9 cellular contexts compared by ENCODE assay signal in genomic region chr10:10418397-10418796, GRCh38.
DNase-seq lines count a peak whose midpoint lies in the region; ATAC-seq and TF ChIP-seq lines count a peak whose summit lies in the region.
"Had no signal": no experiment of that assay in that cellular context is flagged by ENCODE, and none has a peak within 500 bp of the region (broad histone marks: within the 10 kb centered on the region; RNA-seq: fewer than 3 reads in every experiment).

No MANE protein-coding gene starts in this region.

- no peak overlapping the region for H2BK15ac ChIP-seq in neuronal stem cell (ENCODE audit: low read length)

- H3K4me3 Mint-ChIP-seq in activated CD8-positive, alpha-beta T cell treated with anti-CD3 and anti-CD28 coated beads for 36 hours: no peak overlapping the region
- H3K4me3 Mint-ChIP-seq in activated CD8-positive, alpha-beta T cell treated with anti-CD3 and anti-CD28 coated beads, Interleukin-2, amount 10 ng/mL, durations not matched to agents 7 days and 5 days: no peak overlapping the region

- H3K14ac ChIP-seq in neuronal stem cell (ENCODE audit: low read length): no peak overlapping the region

- no peak overlapping the region for H2BK120ac ChIP-seq in neuronal stem cell (ENCODE audit: low read depth, low read length)

- H3K4me2 ChIP-seq in neuronal stem cell (ENCODE audit: insufficient read depth, low read length, poor library complexity, severe bottlenecking): no peak overlapping the region

- no peaks in the 10 kb centered on the region for H3K36me3 ChIP-seq in neuronal stem cell (replicated peaks in 1 of 2; ENCODE audit: control insufficient read depth in 2 of 2, insufficient read depth in 2 of 2, low read length in 2 of 2)

- peak; percentile 47 for ATAC-seq in activated CD8-positive, alpha-beta T cell treated with anti-CD3 and anti-CD28 coated beads for 36 hours
- ATAC-seq in activated CD8-positive, alpha-beta T cell treated with anti-CD3 and anti-CD28 coated beads, Interleukin-2, amount 10 ng/mL, durations not matched to agents 7 days and 5 days: no peak
- peak; percentile 92 for ATAC-seq in HG02642 (IDR thresholded peaks at IDR 0.05; ENCODE audit: poor library complexity, unreplicated experiment)

- no peak overlapping the region for H3K4me3 ChIP-seq in neuronal stem cell (ENCODE audit: low read length in 2 of 2)

- POLR2A ChIA-PET in activated CD8-positive, alpha-beta T cell treated with anti-CD3 and anti-CD28 coated beads for 36 hours (lab: Charles Lee): no interaction called here
- POLR2A ChIA-PET in activated CD8-positive, alpha-beta T cell treated with anti-CD3 and anti-CD28 coated beads, Interleukin-2, amount 10 ng/mL, durations not matched to agents 7 days and 5 days (lab: Charles Lee): no interaction called here

- intact Hi-C loops in activated CD8-positive, alpha-beta T cell treated with anti-CD3 and anti-CD28 coated beads for 36 hours (cut with micrococcal nuclease): no loop called here
- intact Hi-C loops in cardiac septum (cut with DNase I): no loop called here

- no peaks in the 10 kb centered on the region for H3K79me1 ChIP-seq in neuronal stem cell (ENCODE audit: low read depth, low read length)

- no peaks in the 10 kb centered on the region for H3K9me3 Mint-ChIP-seq in activated CD8-positive, alpha-beta T cell treated with anti-CD3 and anti-CD28 coated beads for 36 hours
- H3K9me3 Mint-ChIP-seq in activated CD8-positive, alpha-beta T cell treated with anti-CD3 and anti-CD28 coated beads, Interleukin-2, amount 10 ng/mL, durations not matched to agents 7 days and 5 days (ENCODE audit: insufficient read depth): no peaks in the 10 kb centered on the region

- peak overlapping the region; percentile 64 for H2AFZ ChIP-seq in neuronal stem cell (ENCODE audit: low read length)

- H3K9ac ChIP-seq in neuronal stem cell (ENCODE audit: low read depth, low read length, poor library complexity): no peak overlapping the region

- H3K4me1 Mint-ChIP-seq in activated CD8-positive, alpha-beta T cell treated with anti-CD3 and anti-CD28 coated beads for 36 hours (ENCODE audit: low read depth): peaks cover 2% of the 10 kb centered on the region
- H3K4me1 Mint-ChIP-seq in activated CD8-positive, alpha-beta T cell treated with anti-CD3 and anti-CD28 coated beads, Interleukin-2, amount 10 ng/mL, durations not matched to agents 7 days and 5 days (ENCODE audit: low read depth): peaks cover 7% of the 10 kb centered on the region

- no peaks in the 10 kb centered on the region for H3K36me3 Mint-ChIP-seq in activated CD8-positive, alpha-beta T cell treated with anti-CD3 and anti-CD28 coated beads for 36 hours (ENCODE audit: low read depth)
- no peaks in the 10 kb centered on the region for H3K36me3 Mint-ChIP-seq in activated CD8-positive, alpha-beta T cell treated with anti-CD3 and anti-CD28 coated beads, Interleukin-2, amount 10 ng/mL, durations not matched to agents 7 days and 5 days (ENCODE audit: low read depth)

- H4K91ac ChIP-seq in neuronal stem cell (ENCODE audit: low read depth, low read length, poor library complexity): no peak overlapping the region

- no peak overlapping the region for H4K8ac ChIP-seq in neuronal stem cell (ENCODE audit: low read depth, low read length)

- H2BK12ac ChIP-seq in neuronal stem cell (ENCODE audit: low read length): no peak overlapping the region

- no peak overlapping the region for H3K27ac Mint-ChIP-seq in activated CD8-positive, alpha-beta T cell treated with anti-CD3 and anti-CD28 coated beads for 36 hours
- H3K27ac Mint-ChIP-seq in activated CD8-positive, alpha-beta T cell treated with anti-CD3 and anti-CD28 coated beads, Interleukin-2, amount 10 ng/mL, durations not matched to agents 7 days and 5 days: no peak overlapping the region

- H3K23ac ChIP-seq in neuronal stem cell (ENCODE audit: low read depth, low read length, poor library complexity): no peak overlapping the region

- no peak for DNase-seq in activated CD8-positive, alpha-beta T cell treated with anti-CD3 and anti-CD28 coated beads for 36 hours
- no peak for DNase-seq in activated CD8-positive, alpha-beta T cell treated with anti-CD3 and anti-CD28 coated beads, Interleukin-2, amount 10 ng/mL, durations not matched to agents 7 days and 5 days
- DNase-seq in Kasumi-1 (lab: John Stamatoyannopoulos, UW) (peak; percentile 51 to 59), neuronal stem cell (ENCODE audit: low spot score) (no peak), cardiac septum (ENCODE audit: low spot score) (no peak), substantia nigra (lab: John Stamatoyannopoulos, UW) (no peak)
- DNase-seq in stimulated activated naive CD4-positive, alpha-beta T cell treated with Interleukin-2 at 50 U/mL for 16 hours (lab: John Stamatoyannopoulos, UW): no peak

- H3K27ac ChIP-seq in neuronal stem cell (replicated peaks; ENCODE audit: low read length) (no peak overlapping the region), substantia nigra (ENCODE audit: low read depth, low read length, poor library complexity, severe bottlenecking) (no peak overlapping the region)
- H3K27ac ChIP-seq: HL-60 had no signal

- H3K27me3 ChIP-seq in neuronal stem cell (ENCODE audit: control insufficient read depth in 3 of 3, insufficient read depth in 3 of 3, low read depth in 1 of 3, low read length in 3 of 3): peaks cover 0 to 3% (median 0%) of the 10 kb centered on the region in 3 experiments

- no peaks in the 10 kb centered on the region for H3K9me3 ChIP-seq in neuronal stem cell (replicated peaks in 1 of 2; ENCODE audit: control insufficient read depth in 2 of 2, insufficient read depth in 1 of 2, low read depth in 1 of 2, low read length in 2 of 2)

- no peak overlapping the region for H3K18ac ChIP-seq in neuronal stem cell (ENCODE audit: low read length)

- TF ChIP-seq CTCF in activated CD8-positive, alpha-beta T cell treated with anti-CD3 and anti-CD28 coated beads for 36 hours (IDR thresholded peaks at IDR 0.05): no peak

- no peak overlapping the region for H2BK5ac ChIP-seq in neuronal stem cell (ENCODE audit: low read length)

- no peak overlapping the region for H3K4ac ChIP-seq in neuronal stem cell (ENCODE audit: low read length)

- WGBS in neuronal stem cell (ENCODE audit: extremely low coverage in 2 of 2, insufficient read length in 2 of 2, insufficient replicate concordance in 1 of 2), 2 donors: no CpG with 5 or more reads among the region's 6 CpGs

- H3K27me3 Mint-ChIP-seq in activated CD8-positive, alpha-beta T cell treated with anti-CD3 and anti-CD28 coated beads for 36 hours: no peaks in the 10 kb centered on the region
- H3K27me3 Mint-ChIP-seq in activated CD8-positive, alpha-beta T cell treated with anti-CD3 and anti-CD28 coated beads, Interleukin-2, amount 10 ng/mL, durations not matched to agents 7 days and 5 days (ENCODE audit: low read depth): no peaks in the 10 kb centered on the region

- H2AK5ac ChIP-seq in neuronal stem cell (ENCODE audit: low read depth, low read length): no peak overlapping the region

- CTCF ChIA-PET in activated CD8-positive, alpha-beta T cell treated with anti-CD3 and anti-CD28 coated beads for 36 hours (lab: Charles Lee): interaction anchor here (0.9 kb wide), 1 partner anchor 39 kb away, joined by 3 read pairs; no protein-coding TSS in a partner anchor
- CTCF ChIA-PET in activated CD8-positive, alpha-beta T cell treated with anti-CD3 and anti-CD28 coated beads, Interleukin-2, amount 10 ng/mL, durations not matched to agents 7 days and 5 days (lab: Charles Lee): no interaction called here

- peaks cover 0 to 2% of the 10 kb centered on the region in 2 donors for H3K4me1 ChIP-seq in neuronal stem cell (ENCODE audit: control insufficient read depth in 2 of 2, insufficient read depth in 1 of 2, low read depth in 1 of 2, low read length in 2 of 2)

Comparison
In these comparisons a context has a peak if more than half of its experiments do, and no peak if none do; other contexts are left out.
1. DNase-seq: peak in Kasumi-1 (2 of 2); none in activated CD8-positive, alpha-beta T cell treated with anti-CD3 and anti-CD28 coated beads for 36 hours (single experiment), activated CD8-positive, alpha-beta T cell treated with anti-CD3 and anti-CD28 coated beads, Interleukin-2, amount 10 ng/mL, durations not matched to agents 7 days and 5 days (single experiment), neuronal stem cell (single experiment), cardiac septum (single experiment), substantia nigra (0 of 49) and stimulated activated naive CD4-positive, alpha-beta T cell treated with Interleukin-2 at 50 U/mL for 16 hours (single experiment).